1 cellular context compared by ENCODE assay signal in the genomic region with DNA sequence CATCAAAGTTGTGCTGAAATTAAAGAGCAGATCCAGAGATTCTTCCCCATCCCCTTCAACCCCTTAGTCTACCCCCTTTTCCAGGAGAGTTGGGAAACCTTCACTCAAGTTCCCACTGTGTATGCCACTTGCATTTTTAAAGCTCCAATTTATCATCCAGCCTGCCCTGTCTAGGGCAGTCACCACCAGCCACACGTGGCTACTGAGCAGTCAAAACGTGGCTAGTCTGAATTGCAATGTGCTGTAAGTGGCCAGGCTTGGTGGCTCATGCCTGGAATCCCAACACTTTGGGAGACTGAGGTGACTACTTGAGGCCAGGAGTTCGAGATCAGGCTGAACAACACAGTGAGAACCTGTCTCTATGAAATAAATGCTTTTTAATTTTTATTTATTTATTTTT.
TF ChIP-seq lines count a peak whose summit lies in the region.

No MANE protein-coding gene starts in this region.

TF ChIP-seq in K562, 482 proteins besides CTCF, POLR2A, EP300 and RAD21:
- TF ChIP-seq XRCC4 (IDR thresholded peaks at IDR 0.05; ENCODE audit: extremely low read depth, insufficient read depth, insufficient read length), result no peak
- TF ChIP-seq ZNF23 (CRISPR knock-in tag; IDR thresholded peaks at IDR 0.05), result no peak
- TF ChIP-seq, protein P1, sequence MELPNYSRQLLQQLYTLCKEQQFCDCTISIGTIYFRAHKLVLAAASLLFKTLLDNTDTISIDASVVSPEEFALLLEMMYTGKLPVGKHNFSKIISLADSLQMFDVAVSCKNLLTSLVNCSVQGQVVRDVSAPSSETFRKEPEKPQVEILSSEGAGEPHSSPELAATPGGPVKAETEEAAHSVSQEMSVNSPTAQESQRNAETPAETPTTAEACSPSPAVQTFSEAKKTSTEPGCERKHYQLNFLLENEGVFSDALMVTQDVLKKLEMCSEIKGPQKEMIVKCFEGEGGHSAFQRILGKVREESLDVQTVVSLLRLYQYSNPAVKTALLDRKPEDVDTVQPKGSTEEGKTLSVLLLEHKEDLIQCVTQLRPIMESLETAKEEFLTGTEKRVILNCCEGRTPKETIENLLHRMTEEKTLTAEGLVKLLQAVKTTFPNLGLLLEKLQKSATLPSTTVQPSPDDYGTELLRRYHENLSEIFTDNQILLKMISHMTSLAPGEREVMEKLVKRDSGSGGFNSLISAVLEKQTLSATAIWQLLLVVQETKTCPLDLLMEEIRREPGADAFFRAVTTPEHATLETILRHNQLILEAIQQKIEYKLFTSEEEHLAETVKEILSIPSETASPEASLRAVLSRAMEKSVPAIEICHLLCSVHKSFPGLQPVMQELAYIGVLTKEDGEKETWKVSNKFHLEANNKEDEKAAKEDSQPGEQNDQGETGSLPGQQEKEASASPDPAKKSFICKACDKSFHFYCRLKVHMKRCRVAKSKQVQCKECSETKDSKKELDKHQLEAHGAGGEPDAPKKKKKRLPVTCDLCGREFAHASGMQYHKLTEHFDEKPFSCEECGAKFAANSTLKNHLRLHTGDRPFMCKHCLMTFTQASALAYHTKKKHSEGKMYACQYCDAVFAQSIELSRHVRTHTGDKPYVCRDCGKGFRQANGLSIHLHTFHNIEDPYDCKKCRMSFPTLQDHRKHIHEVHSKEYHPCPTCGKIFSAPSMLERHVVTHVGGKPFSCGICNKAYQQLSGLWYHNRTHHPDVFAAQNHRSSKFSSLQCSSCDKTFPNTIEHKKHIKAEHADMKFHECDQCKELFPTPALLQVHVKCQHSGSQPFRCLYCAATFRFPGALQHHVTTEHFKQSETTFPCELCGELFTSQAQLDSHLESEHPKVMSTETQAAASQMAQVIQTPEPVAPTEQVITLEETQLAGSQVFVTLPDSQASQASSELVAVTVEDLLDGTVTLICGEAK (IDR thresholded peaks at IDR 0.05), result no peak
- TF ChIP-seq, protein P1 (CRISPR knock-in tag; IDR thresholded peaks at IDR 0.05), result no peak
- no peak for TF ChIP-seq SMAD3 (CRISPR knock-in tag; conservative IDR thresholded peaks at IDR 0.05)
- no peak for TF ChIP-seq CHD1 (IDR thresholded peaks at IDR 0.05; ENCODE audit: low read length)
- no peak for TF ChIP-seq ZNF224 (CRISPR knock-in tag; IDR thresholded peaks at IDR 0.05)
- TF ChIP-seq ZNF668 (CRISPR knock-in tag; IDR thresholded peaks at IDR 0.05), result no peak
- TF ChIP-seq PATZ1 (CRISPR knock-in tag; IDR thresholded peaks at IDR 0.05; ENCODE audit: borderline replicate concordance), result no peak
- TF ChIP-seq BDP1 (IDR thresholded peaks at IDR 0.05; ENCODE audit: insufficient read depth, insufficient read length), result no peak
- no peak for TF ChIP-seq CTBP1 (IDR thresholded peaks at IDR 0.05; ENCODE audit: borderline replicate concordance)
- no peak for TF ChIP-seq MCM2 (IDR thresholded peaks at IDR 0.05; ENCODE audit: low read depth)
- no peak for TF ChIP-seq ZNF699 (CRISPR knock-in tag; IDR thresholded peaks at IDR 0.05; ENCODE audit: insufficient replicate concordance)
- TF ChIP-seq ELK3 (CRISPR knock-in tag; IDR thresholded peaks at IDR 0.05), result no peak
- TF ChIP-seq MED1 (CRISPR knock-in tag; IDR thresholded peaks at IDR 0.05; ENCODE audit: borderline replicate concordance), result no peak
- TF ChIP-seq ARID2 (IDR thresholded peaks at IDR 0.05), result no peak
- TF ChIP-seq HDAC1 (IDR thresholded peaks at IDR 0.05), result no peak
